ENCODE assay signal across 25 cellular contexts in genomic region chr16:72481419-72481818, GRCh38.
A peak's percentile ranks its signal among the peaks of the same experiment; 100 is the strongest.
DNase-seq lines count a peak whose midpoint lies in the region; ATAC-seq, FAIRE-seq and TF ChIP-seq lines count a peak whose summit lies in the region.
"Had no signal": no experiment of that assay in that cellular context is flagged by ENCODE, and none has a peak within 500 bp of the region (broad histone marks: within the 10 kb centered on the region; RNA-seq: fewer than 3 reads in every experiment).

No MANE protein-coding gene starts in this region.

- H3K4me3 Mint-ChIP-seq in naive thymus-derived CD4-positive, alpha-beta T cell, result peak overlapping the region in 3 of 10 donors; percentile 8 to 53 (median 19)
- H3K4me3 Mint-ChIP-seq: activated naive CD8-positive, alpha-beta T cell treated with anti-CD3 and anti-CD28 coated beads for 36 hours had no signal

- in situ Hi-C loops in GM23248 (cut with MboI), result loop anchor here (25.0 kb wide), 1 partner anchor 706 kb away; no protein-coding TSS in a partner anchor

- H3K9me3 Mint-ChIP-seq in naive thymus-derived CD4-positive, alpha-beta T cell, result peaks cover 0 to 1% (median 0%) of the 10 kb centered on the region in 11 donors
- H3K9me3 Mint-ChIP-seq: activated naive CD8-positive, alpha-beta T cell treated with anti-CD3 and anti-CD28 coated beads for 36 hours had no signal

- H3K27ac Mint-ChIP-seq in naive thymus-derived CD4-positive, alpha-beta T cell, result peak overlapping the region in 2 of 9 donors; percentile 3 to 13
- H3K27ac Mint-ChIP-seq: activated naive CD8-positive, alpha-beta T cell treated with anti-CD3 and anti-CD28 coated beads for 36 hours had no signal

- no peaks in the 10 kb centered on the region for H3K27me3 ChIP-seq in A673 (replicated peaks; ENCODE audit: insufficient read depth, low read depth, low read length, poor library complexity)
- H3K27me3 ChIP-seq in GM23248 (replicated peaks; ENCODE audit: insufficient read depth), result no peaks in the 10 kb centered on the region
- no peaks in the 10 kb centered on the region for H3K27me3 ChIP-seq in adipocyte (replicated peaks; ENCODE audit: control insufficient read depth, insufficient read depth, low read length)
- H3K27me3 ChIP-seq in naive thymus-derived CD4-positive, alpha-beta T cell (ENCODE audit: control insufficient read depth in 2 of 2, insufficient read depth in 2 of 2, low read length in 2 of 2), result no peaks in the 10 kb centered on the region
- H3K27me3 ChIP-seq: ovary, upper lobe of left lung had no signal

- H3K27me3 Mint-ChIP-seq in naive thymus-derived CD4-positive, alpha-beta T cell, result no peaks in the 10 kb centered on the region
- H3K27me3 Mint-ChIP-seq: activated naive CD8-positive, alpha-beta T cell treated with anti-CD3 and anti-CD28 coated beads for 36 hours; effector memory CD8-positive, alpha-beta T cell had no signal

- DNase-seq in A673 (ENCODE audit: low spot score) (peak; percentile 15), GM23248 (peak; percentile 10), adipocyte (ENCODE audit: low read depth) (peak; percentile 12), glomerular endothelial cell (ENCODE audit: extremely low read depth, low read depth, low spot score) (peak; percentile 16), HUDEP-2 (lab: John Stamatoyannopoulos, UW; ENCODE audit: unreplicated experiment in 76 of 76) (no peak), midbrain (lab: John Stamatoyannopoulos, UW) (no peak), kidney (no peak)
- DNase-seq in naive thymus-derived CD4-positive, alpha-beta T cell, result no peak
- DNase-seq: activated CD4-positive, alpha-beta T cell treated with anti-CD3 and anti-CD28 coated beads for 4 hours; activated naive CD8-positive, alpha-beta T cell treated with anti-CD3 and anti-CD28 coated beads for 36 hours; DMS153; effector memory CD8-positive, alpha-beta T cell; left cardiac atrium; mesendoderm; naive thymus-derived CD8-positive, alpha-beta T cell; NCI-H1048; NCI-H187 treated with DMSO at 0.1 percent for 48 hours; NCI-H2227 treated with DMSO at 0.1 percent for 48 hours; NCI-H748 treated with DMSO at 0.1 percent for 48 hours; ovary; upper lobe of left lung had no signal

- H3K27ac ChIP-seq in A673 (ENCODE audit: low read depth, low read length, poor library complexity, severe bottlenecking) (no peak overlapping the region), GM23248 (peak overlapping the region; percentile 9; the same call in 1 of the 2 replicates), kidney (ENCODE audit: low read depth in 2 of 2, low read length in 2 of 2) (no peak overlapping the region)
- H3K27ac ChIP-seq in naive thymus-derived CD4-positive, alpha-beta T cell (ENCODE audit: low read depth, low read length), result no peak overlapping the region
- H3K27ac ChIP-seq: A549, C4-2B, ovary, upper lobe of left lung had no signal

- no peaks in the 10 kb centered on the region for H3K9me3 ChIP-seq in A673 (ENCODE audit: low read depth, low read length, poor library complexity, severe bottlenecking)
- H3K9me3 ChIP-seq in GM23248 (ENCODE audit: low read depth), result no peaks in the 10 kb centered on the region
- H3K9me3 ChIP-seq in adipocyte (ENCODE audit: control insufficient read depth, low read length), result no peaks in the 10 kb centered on the region
- no peaks in the 10 kb centered on the region for H3K9me3 ChIP-seq in naive thymus-derived CD4-positive, alpha-beta T cell (ENCODE audit: control insufficient read depth in 2 of 3, low read length in 3 of 3)
- no peaks in the 10 kb centered on the region for H3K9me3 ChIP-seq in kidney (ENCODE audit: control insufficient read depth in 1 of 2, low read length in 2 of 2)
- H3K9me3 ChIP-seq: A549, ovary, upper lobe of left lung had no signal

- H3K9ac ChIP-seq in GM23248, result no peak overlapping the region
- H3K9ac ChIP-seq in adipocyte (ENCODE audit: low read length), result no peak overlapping the region
- H3K9ac ChIP-seq in kidney (ENCODE audit: low read length in 2 of 2), result no peak overlapping the region

- BruUV-seq in A673 (replicated peaks; lab: Mats Ljungman, UMichigan), result no TSS peak

- intact Hi-C loops in A673 (cut with micrococcal nuclease; ENCODE audit: unreplicated experiment), result no loop called here
- intact Hi-C loops in naive thymus-derived CD4-positive, alpha-beta T cell (cut with micrococcal nuclease), result loop anchor here in 1 of 2 donors (10.0 kb wide), 1 partner anchor 183 kb away; no protein-coding TSS in a partner anchor
- intact Hi-C loops in kidney (cut with DNase I), result no loop called here

- no peak overlapping the region for H2AFZ ChIP-seq in GM23248

- peaks cover 8% of the 10 kb centered on the region for H3K4me1 ChIP-seq in A673 (ENCODE audit: insufficient read depth, low read length, poor library complexity, severe bottlenecking)
- peaks cover 18% of the 10 kb centered on the region for H3K4me1 ChIP-seq in GM23248 (ENCODE audit: insufficient read depth)
- peaks cover 5% of the 10 kb centered on the region for H3K4me1 ChIP-seq in adipocyte (ENCODE audit: control insufficient read depth, insufficient read depth, low read length)
- peaks cover 0 to 13% of the 10 kb centered on the region in 2 donors for H3K4me1 ChIP-seq in naive thymus-derived CD4-positive, alpha-beta T cell (ENCODE audit: control insufficient read depth in 2 of 2, insufficient read depth in 2 of 2, low read length in 2 of 2)
- H3K4me1 ChIP-seq in kidney (ENCODE audit: control insufficient read depth in 1 of 2, insufficient read depth in 1 of 2, low read depth in 1 of 2, low read length in 2 of 2), result no peaks in the 10 kb centered on the region
- H3K4me1 ChIP-seq: A549, upper lobe of left lung had no signal

- H3K4me1 Mint-ChIP-seq in naive thymus-derived CD4-positive, alpha-beta T cell, result peaks cover 0 to 31% (median 26%) of the 10 kb centered on the region in 7 donors

- H3K4me2 ChIP-seq in GM23248 (ENCODE audit: unreplicated experiment), result peak overlapping the region; percentile 59
- H3K4me2 ChIP-seq: A549 had no signal

- no peak for ATAC-seq in naive thymus-derived CD4-positive, alpha-beta T cell
- ATAC-seq: A549; effector memory CD8-positive, alpha-beta T cell; left cardiac atrium; naive thymus-derived CD8-positive, alpha-beta T cell; sciatic nerve had no signal

- H3K36me3 Mint-ChIP-seq in naive thymus-derived CD4-positive, alpha-beta T cell, result peaks cover 0 to 4% (median 0%) of the 10 kb centered on the region in 5 donors

- FAIRE-seq in kidney (lab: Jason Lieb, UNC), result no peak
- FAIRE-seq: A549, G401.6 had no signal

- no peaks in the 10 kb centered on the region for H4K20me1 ChIP-seq in GM23248 (ENCODE audit: insufficient read depth)

- CTCF ChIA-PET in A673 (lab: Charles Lee), result no interaction called here
- CTCF ChIA-PET in naive thymus-derived CD4-positive, alpha-beta T cell (lab: Charles Lee), result no interaction called here

- H3K79me2 ChIP-seq in GM23248 (ENCODE audit: insufficient read depth), result no peaks in the 10 kb centered on the region

- H3K36me3 ChIP-seq in A673 (ENCODE audit: insufficient read depth, low read length, poor library complexity, severe bottlenecking) (no peaks in the 10 kb centered on the region), GM23248 (ENCODE audit: low read depth) (no peaks in the 10 kb centered on the region), adipocyte (ENCODE audit: control insufficient read depth, insufficient read depth, low read length, severe bottlenecking) (no peaks in the 10 kb centered on the region), kidney (ENCODE audit: control insufficient read depth in 1 of 2, insufficient read depth in 2 of 2, low read length in 2 of 2) (no peaks in the 10 kb centered on the region)
- no peaks in the 10 kb centered on the region for H3K36me3 ChIP-seq in naive thymus-derived CD4-positive, alpha-beta T cell (ENCODE audit: control insufficient read depth in 2 of 3, insufficient read depth in 3 of 3, low read length in 3 of 3)
- H3K36me3 ChIP-seq: ovary, upper lobe of left lung had no signal

- peaks cover 17% of the 10 kb centered on the region for H3F3A ChIP-seq in GM23248 (ENCODE audit: insufficient read depth)

- H3K9me2 ChIP-seq in GM23248 (ENCODE audit: insufficient read depth), result no peaks in the 10 kb centered on the region

- POLR2A ChIA-PET in A673 (lab: Charles Lee; ENCODE audit: low non-redundant PET), result no interaction called here
- POLR2A ChIA-PET in naive thymus-derived CD4-positive, alpha-beta T cell (lab: Charles Lee), result no interaction called here

- TF ChIP-seq CTCF in A673 (conservative IDR thresholded peaks at IDR 0.05; ENCODE audit: low read depth, low read length) (no peak), kidney (IDR thresholded peaks at IDR 0.05; ENCODE audit: borderline replicate concordance, extremely low read depth, insufficient read depth) (no peak)

- H3K4me3 ChIP-seq in A673 (ENCODE audit: low read depth, low read length, poor library complexity, severe bottlenecking), result no peak overlapping the region
- H3K4me3 ChIP-seq in GM23248, result no peak overlapping the region
- no peak overlapping the region for H3K4me3 ChIP-seq in adipocyte (ENCODE audit: low read length)
- no peak overlapping the region for H3K4me3 ChIP-seq in naive thymus-derived CD4-positive, alpha-beta T cell (ENCODE audit: low read length)
- no peak overlapping the region for H3K4me3 ChIP-seq in kidney (ENCODE audit: low read length in 2 of 2)
- H3K4me3 ChIP-seq: A549, ovary, upper lobe of left lung had no signal

Comparison
In these comparisons a context has a peak if more than half of its experiments do, and no peak if none do; other contexts are left out.
1. DNase-seq: peak in A673 (single experiment), GM23248 (single experiment), adipocyte (single experiment) and glomerular endothelial cell (single experiment); none in naive thymus-derived CD4-positive, alpha-beta T cell (0 of 9), HUDEP-2 (0 of 76), midbrain (single experiment) and kidney (single experiment).